Comparison of ENCODE assay signal across 1 cellular context in genomic region chr5:160312960-160313734, GRCh38.
TF ChIP-seq lines count a peak whose summit lies in the region.

No MANE protein-coding gene starts in this region.

TF ChIP-seq in GM23338, 12 proteins besides CTCF, POLR2A, EP300 and RAD21 (continued from another document):
- TF ChIP-seq ZNF462 (CRISPR knock-in tag; IDR thresholded peaks at IDR 0.05) = no peak
